Comparison of ENCODE assay signal across 1 cellular context in the genomic region with DNA sequence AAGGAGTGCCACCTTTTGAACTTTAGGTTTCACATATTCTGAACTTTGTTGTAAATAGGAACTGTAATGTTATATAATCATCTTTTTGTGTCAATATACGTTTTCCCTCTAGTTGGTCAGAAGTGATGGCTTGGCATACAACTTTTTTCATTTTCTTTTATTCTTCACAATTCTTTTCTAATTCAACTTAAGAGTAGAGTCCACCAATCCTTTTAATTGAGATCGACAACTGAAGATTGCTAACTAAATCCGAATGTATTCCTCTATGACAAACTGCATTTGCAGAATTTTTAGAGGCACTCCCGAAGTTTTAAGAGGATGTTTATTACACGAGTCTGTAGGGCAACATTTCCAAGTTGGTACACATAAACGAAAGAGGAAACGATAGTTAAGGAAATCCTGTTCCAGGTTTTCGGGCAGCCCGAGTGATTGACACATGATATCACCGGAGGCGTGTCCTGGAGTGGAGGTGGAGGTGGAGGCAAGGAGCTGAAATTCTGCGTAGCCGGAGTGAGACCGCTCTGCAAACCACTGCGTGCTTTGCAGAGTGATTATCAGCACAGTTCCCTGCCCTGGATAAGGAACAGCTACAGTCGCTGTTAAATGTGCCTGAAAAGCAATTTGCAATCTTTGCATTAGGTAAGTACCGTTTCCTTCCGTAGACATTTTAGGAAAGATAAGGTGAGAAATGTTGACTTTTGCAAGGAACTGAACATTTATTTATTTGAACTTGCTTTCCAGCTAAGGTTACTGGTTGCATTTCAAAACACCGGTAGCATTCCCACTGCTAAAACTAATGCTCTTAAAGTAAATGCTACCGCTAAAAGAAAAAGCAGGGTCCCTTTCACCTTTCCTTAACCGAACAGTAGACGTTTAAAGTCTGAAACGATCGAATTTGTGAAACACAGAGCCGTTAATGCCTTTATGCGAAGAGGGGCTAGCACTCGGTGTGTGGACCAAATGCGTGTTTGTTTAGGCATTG.
TF ChIP-seq lines count a peak whose summit lies in the region.

A gene with protein sequence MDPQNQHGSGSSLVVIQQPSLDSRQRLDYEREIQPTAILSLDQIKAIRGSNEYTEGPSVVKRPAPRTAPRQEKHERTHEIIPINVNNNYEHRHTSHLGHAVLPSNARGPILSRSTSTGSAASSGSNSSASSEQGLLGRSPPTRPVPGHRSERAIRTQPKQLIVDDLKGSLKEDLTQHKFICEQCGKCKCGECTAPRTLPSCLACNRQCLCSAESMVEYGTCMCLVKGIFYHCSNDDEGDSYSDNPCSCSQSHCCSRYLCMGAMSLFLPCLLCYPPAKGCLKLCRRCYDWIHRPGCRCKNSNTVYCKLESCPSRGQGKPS (plus strand): TSS at position 502 of the 982 bp plus-strand sequence. CDS start 4,797 bp downstream, outside the sequence.

TF ChIP-seq in HepG2, 621 proteins besides CTCF, POLR2A, EP300 and RAD21 (continued from another document and continues in another):
- TF ChIP-seq, protein P1, sequence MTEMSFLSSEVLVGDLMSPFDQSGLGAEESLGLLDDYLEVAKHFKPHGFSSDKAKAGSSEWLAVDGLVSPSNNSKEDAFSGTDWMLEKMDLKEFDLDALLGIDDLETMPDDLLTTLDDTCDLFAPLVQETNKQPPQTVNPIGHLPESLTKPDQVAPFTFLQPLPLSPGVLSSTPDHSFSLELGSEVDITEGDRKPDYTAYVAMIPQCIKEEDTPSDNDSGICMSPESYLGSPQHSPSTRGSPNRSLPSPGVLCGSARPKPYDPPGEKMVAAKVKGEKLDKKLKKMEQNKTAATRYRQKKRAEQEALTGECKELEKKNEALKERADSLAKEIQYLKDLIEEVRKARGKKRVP (CRISPR knock-in tag; IDR thresholded peaks at IDR 0.05), result no peak; a peak in 1 of 4 replicates
- TF ChIP-seq, protein P2, sequence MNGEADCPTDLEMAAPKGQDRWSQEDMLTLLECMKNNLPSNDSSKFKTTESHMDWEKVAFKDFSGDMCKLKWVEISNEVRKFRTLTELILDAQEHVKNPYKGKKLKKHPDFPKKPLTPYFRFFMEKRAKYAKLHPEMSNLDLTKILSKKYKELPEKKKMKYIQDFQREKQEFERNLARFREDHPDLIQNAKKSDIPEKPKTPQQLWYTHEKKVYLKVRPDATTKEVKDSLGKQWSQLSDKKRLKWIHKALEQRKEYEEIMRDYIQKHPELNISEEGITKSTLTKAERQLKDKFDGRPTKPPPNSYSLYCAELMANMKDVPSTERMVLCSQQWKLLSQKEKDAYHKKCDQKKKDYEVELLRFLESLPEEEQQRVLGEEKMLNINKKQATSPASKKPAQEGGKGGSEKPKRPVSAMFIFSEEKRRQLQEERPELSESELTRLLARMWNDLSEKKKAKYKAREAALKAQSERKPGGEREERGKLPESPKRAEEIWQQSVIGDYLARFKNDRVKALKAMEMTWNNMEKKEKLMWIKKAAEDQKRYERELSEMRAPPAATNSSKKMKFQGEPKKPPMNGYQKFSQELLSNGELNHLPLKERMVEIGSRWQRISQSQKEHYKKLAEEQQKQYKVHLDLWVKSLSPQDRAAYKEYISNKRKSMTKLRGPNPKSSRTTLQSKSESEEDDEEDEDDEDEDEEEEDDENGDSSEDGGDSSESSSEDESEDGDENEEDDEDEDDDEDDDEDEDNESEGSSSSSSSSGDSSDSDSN (CRISPR knock-in tag; IDR thresholded peaks at IDR 0.05), result no peak
- TF ChIP-seq POLR2AphosphoS2 (IDR thresholded peaks at IDR 0.05; ENCODE audit: low read depth, low read length), result no peak
- TF ChIP-seq ZSCAN29 (CRISPR knock-in tag; conservative IDR thresholded peaks at IDR 0.05), result no peak
- TF ChIP-seq, protein P3, sequence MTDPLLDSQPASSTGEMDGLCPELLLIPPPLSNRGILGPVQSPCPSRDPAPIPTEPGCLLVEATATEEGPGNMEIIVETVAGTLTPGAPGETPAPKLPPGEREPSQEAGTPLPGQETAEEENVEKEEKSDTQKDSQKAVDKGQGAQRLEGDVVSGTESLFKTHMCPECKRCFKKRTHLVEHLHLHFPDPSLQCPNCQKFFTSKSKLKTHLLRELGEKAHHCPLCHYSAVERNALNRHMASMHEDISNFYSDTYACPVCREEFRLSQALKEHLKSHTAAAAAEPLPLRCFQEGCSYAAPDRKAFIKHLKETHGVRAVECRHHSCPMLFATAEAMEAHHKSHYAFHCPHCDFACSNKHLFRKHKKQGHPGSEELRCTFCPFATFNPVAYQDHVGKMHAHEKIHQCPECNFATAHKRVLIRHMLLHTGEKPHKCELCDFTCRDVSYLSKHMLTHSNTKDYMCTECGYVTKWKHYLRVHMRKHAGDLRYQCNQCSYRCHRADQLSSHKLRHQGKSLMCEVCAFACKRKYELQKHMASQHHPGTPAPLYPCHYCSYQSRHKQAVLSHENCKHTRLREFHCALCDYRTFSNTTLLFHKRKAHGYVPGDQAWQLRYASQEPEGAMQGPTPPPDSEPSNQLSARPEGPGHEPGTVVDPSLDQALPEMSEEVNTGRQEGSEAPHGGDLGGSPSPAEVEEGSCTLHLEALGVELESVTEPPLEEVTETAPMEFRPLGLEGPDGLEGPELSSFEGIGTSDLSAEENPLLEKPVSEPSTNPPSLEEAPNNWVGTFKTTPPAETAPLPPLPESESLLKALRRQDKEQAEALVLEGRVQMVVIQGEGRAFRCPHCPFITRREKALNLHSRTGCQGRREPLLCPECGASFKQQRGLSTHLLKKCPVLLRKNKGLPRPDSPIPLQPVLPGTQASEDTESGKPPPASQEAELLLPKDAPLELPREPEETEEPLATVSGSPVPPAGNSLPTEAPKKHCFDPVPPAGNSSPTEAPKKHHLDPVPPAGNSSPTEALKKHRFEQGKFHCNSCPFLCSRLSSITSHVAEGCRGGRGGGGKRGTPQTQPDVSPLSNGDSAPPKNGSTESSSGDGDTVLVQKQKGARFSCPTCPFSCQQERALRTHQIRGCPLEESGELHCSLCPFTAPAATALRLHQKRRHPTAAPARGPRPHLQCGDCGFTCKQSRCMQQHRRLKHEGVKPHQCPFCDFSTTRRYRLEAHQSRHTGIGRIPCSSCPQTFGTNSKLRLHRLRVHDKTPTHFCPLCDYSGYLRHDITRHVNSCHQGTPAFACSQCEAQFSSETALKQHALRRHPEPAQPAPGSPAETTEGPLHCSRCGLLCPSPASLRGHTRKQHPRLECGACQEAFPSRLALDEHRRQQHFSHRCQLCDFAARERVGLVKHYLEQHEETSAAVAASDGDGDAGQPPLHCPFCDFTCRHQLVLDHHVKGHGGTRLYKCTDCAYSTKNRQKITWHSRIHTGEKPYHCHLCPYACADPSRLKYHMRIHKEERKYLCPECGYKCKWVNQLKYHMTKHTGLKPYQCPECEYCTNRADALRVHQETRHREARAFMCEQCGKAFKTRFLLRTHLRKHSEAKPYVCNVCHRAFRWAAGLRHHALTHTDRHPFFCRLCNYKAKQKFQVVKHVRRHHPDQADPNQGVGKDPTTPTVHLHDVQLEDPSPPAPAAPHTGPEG (CRISPR knock-in tag; IDR thresholded peaks at IDR 0.05), result no peak
- TF ChIP-seq, protein P4, sequence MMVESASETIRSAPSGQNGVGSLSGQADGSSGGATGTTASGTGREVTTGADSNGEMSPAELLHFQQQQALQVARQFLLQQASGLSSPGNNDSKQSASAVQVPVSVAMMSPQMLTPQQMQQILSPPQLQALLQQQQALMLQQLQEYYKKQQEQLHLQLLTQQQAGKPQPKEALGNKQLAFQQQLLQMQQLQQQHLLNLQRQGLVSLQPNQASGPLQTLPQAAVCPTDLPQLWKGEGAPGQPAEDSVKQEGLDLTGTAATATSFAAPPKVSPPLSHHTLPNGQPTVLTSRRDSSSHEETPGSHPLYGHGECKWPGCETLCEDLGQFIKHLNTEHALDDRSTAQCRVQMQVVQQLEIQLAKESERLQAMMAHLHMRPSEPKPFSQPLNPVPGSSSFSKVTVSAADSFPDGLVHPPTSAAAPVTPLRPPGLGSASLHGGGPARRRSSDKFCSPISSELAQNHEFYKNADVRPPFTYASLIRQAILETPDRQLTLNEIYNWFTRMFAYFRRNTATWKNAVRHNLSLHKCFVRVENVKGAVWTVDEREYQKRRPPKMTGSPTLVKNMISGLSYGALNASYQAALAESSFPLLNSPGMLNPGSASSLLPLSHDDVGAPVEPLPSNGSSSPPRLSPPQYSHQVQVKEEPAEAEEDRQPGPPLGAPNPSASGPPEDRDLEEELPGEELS (CRISPR knock-in tag; IDR thresholded peaks at IDR 0.05), result peak; percentile 86
- 0 out of 2 replicates have a peak, but pooled peaks have one; percentile 12 for TF ChIP-seq GZF1 (CRISPR knock-in tag; IDR thresholded peaks at IDR 0.05)
- TF ChIP-seq, protein P5, sequence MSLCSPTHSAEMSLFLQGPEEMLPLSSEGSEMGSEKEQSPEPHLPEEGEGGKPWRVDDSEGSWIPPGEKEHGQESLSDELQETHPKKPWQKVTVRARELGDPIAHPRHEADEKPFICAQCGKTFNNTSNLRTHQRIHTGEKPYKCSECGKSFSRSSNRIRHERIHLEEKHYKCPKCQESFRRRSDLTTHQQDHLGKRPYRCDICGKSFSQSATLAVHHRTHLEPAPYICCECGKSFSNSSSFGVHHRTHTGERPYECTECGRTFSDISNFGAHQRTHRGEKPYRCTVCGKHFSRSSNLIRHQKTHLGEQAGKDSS (CRISPR knock-in tag; IDR thresholded peaks at IDR 0.05; ENCODE audit: borderline replicate concordance, low read depth), result peak; percentile 35; the same call in 1 of the 2 replicates
- TF ChIP-seq PCBP1 (IDR thresholded peaks at IDR 0.05; ENCODE audit: borderline replicate concordance, low read depth, low read length), result no peak
- no peak for TF ChIP-seq SNRNP70 (IDR thresholded peaks at IDR 0.05; ENCODE audit: low read depth, low read length)
- no peak; the same call in 1 of the 2 replicates for TF ChIP-seq SIN3A (IDR thresholded peaks at IDR 0.05; ENCODE audit: borderline replicate concordance, low read depth, low read length)
- no peak; the same call in 1 of the 2 replicates for TF ChIP-seq ZNF558 (CRISPR knock-in tag; IDR thresholded peaks at IDR 0.05; ENCODE audit: borderline replicate concordance)
- TF ChIP-seq ZBTB3 (CRISPR knock-in tag; IDR thresholded peaks at IDR 0.05; ENCODE audit: borderline replicate concordance, low read depth), result no peak; the same call in 1 of the 2 replicates
- TF ChIP-seq, protein P6, sequence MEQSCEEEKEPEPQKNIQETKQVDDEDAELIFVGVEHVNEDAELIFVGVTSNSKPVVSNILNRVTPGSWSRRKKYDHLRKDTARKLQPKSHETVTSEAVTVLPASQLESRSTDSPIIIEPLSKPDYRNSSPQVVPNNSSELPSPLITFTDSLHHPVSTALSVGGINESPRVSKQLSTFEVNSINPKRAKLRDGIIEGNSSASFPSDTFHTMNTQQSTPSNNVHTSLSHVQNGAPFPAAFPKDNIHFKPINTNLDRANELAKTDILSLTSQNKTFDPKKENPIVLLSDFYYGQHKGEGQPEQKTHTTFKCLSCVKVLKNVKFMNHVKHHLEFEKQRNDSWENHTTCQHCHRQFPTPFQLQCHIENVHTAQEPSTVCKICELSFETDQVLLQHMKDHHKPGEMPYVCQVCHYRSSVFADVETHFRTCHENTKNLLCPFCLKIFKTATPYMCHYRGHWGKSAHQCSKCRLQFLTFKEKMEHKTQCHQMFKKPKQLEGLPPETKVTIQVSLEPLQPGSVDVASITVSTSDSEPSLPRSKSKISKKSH (CRISPR knock-in tag; IDR thresholded peaks at IDR 0.05; ENCODE audit: borderline replicate concordance), result no peak
- TF ChIP-seq HNRNPUL1 (IDR thresholded peaks at IDR 0.05; ENCODE audit: low read depth, low read length), result no peak
- 0 out of 2 replicates have a peak, but pooled peaks have one; percentile 8 for TF ChIP-seq ZNF605 (CRISPR knock-in tag; IDR thresholded peaks at IDR 0.05)
- TF ChIP-seq ZNF547 (CRISPR knock-in tag; IDR thresholded peaks at IDR 0.05), result no peak; the same call in 1 of the 2 replicates
- TF ChIP-seq, protein P7, sequence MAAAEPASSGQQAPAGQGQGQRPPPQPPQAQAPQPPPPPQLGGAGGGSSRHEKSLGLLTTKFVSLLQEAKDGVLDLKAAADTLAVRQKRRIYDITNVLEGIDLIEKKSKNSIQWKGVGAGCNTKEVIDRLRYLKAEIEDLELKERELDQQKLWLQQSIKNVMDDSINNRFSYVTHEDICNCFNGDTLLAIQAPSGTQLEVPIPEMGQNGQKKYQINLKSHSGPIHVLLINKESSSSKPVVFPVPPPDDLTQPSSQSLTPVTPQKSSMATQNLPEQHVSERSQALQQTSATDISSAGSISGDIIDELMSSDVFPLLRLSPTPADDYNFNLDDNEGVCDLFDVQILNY (CRISPR knock-in tag; conservative IDR thresholded peaks at IDR 0.05), result no peak
- TF ChIP-seq RXRB (CRISPR knock-in tag; IDR thresholded peaks at IDR 0.05; ENCODE audit: borderline replicate concordance), result peak; percentile 70
- no peak for TF ChIP-seq SCMH1 (CRISPR knock-in tag; IDR thresholded peaks at IDR 0.05; ENCODE audit: borderline replicate concordance)
- no peak for TF ChIP-seq PAX8 (CRISPR knock-in tag; IDR thresholded peaks at IDR 0.05; ENCODE audit: borderline replicate concordance)
- TF ChIP-seq, protein P8, sequence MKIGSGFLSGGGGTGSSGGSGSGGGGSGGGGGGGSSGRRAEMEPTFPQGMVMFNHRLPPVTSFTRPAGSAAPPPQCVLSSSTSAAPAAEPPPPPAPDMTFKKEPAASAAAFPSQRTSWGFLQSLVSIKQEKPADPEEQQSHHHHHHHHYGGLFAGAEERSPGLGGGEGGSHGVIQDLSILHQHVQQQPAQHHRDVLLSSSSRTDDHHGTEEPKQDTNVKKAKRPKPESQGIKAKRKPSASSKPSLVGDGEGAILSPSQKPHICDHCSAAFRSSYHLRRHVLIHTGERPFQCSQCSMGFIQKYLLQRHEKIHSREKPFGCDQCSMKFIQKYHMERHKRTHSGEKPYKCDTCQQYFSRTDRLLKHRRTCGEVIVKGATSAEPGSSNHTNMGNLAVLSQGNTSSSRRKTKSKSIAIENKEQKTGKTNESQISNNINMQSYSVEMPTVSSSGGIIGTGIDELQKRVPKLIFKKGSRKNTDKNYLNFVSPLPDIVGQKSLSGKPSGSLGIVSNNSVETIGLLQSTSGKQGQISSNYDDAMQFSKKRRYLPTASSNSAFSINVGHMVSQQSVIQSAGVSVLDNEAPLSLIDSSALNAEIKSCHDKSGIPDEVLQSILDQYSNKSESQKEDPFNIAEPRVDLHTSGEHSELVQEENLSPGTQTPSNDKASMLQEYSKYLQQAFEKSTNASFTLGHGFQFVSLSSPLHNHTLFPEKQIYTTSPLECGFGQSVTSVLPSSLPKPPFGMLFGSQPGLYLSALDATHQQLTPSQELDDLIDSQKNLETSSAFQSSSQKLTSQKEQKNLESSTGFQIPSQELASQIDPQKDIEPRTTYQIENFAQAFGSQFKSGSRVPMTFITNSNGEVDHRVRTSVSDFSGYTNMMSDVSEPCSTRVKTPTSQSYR (CRISPR knock-in tag; IDR thresholded peaks at IDR 0.05; ENCODE audit: borderline replicate concordance), result no peak
- no peak for TF ChIP-seq SOX13 (IDR thresholded peaks at IDR 0.05)
- TF ChIP-seq SOX13 (CRISPR knock-in tag; conservative IDR thresholded peaks at IDR 0.05 in 1 of 2, IDR thresholded peaks at IDR 0.05 in 1 of 2), result peak in 1 of 2 experiments; percentile 64; a peak in 2 of 4 replicates
- peak; percentile 81; the same call in 1 of the 2 replicates for TF ChIP-seq ETV5 (CRISPR knock-in tag; IDR thresholded peaks at IDR 0.05; ENCODE audit: borderline replicate concordance)
- TF ChIP-seq IRX3 (CRISPR knock-in tag; IDR thresholded peaks at IDR 0.05; ENCODE audit: borderline replicate concordance, low read depth), result no peak
- no peak for TF ChIP-seq ZNF335 (CRISPR knock-in tag; IDR thresholded peaks at IDR 0.05)
- TF ChIP-seq, protein P9, sequence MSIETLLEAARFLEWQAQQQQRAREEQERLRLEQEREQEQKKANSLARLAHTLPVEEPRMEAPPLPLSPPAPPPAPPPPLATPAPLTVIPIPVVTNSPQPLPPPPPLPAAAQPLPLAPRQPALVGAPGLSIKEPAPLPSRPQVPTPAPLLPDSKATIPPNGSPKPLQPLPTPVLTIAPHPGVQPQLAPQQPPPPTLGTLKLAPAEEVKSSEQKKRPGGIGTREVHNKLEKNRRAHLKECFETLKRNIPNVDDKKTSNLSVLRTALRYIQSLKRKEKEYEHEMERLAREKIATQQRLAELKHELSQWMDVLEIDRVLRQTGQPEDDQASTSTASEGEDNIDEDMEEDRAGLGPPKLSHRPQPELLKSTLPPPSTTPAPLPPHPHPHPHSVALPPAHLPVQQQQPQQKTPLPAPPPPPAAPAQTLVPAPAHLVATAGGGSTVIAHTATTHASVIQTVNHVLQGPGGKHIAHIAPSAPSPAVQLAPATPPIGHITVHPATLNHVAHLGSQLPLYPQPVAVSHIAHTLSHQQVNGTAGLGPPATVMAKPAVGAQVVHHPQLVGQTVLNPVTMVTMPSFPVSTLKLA (IDR thresholded peaks at IDR 0.05), result peak; percentile 33; the same call in 1 of the 2 replicates
